Comparison of ENCODE assay signal across 21 cellular contexts in the genomic region with DNA sequence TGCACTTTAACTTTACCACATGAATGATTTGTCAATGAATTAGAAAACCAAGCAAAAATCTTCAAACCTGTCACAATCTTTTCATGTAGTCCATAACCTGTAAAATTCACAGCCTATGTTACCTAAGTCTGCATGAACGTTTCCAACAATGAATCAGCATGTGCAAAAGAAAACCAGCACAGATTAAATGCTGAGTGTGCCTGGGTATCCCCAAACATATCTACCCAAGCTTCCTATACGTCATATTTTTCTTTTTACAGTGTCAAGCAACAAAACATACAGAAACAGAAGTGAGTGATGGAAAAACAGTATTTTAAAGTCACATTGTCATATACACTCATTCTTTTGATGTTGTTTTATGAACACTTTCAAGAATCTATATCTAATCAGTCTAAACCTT.
DNase-seq lines count a peak whose midpoint lies in the region; ATAC-seq, FAIRE-seq and TF ChIP-seq lines count a peak whose summit lies in the region.
"Had no signal": no experiment of that assay in that cellular context is flagged by ENCODE, and none has a peak within 500 bp of the region (broad histone marks: within the 10 kb centered on the region; RNA-seq: fewer than 3 reads in every experiment).

No MANE protein-coding gene starts in this region.

- H3K9me3 ChIP-seq in mammary epithelial cell (replicated peaks; ENCODE audit: insufficient read depth, low read length) (no peaks in the 10 kb centered on the region), PC-3 (ENCODE audit: low read length) (no peaks in the 10 kb centered on the region), endothelial cell of umbilical vein (replicated peaks; ENCODE audit: control insufficient read depth, insufficient read depth, low read length) (no peaks in the 10 kb centered on the region), osteoblast (ENCODE audit: low read depth, low read length) (no peaks in the 10 kb centered on the region), mucosa of descending colon (no peaks in the 10 kb centered on the region)
- H3K9me3 ChIP-seq: HAP-1 had no signal

- H3K4me3 Mint-ChIP-seq in MCF 10A (ENCODE audit: unreplicated experiment) = no peak overlapping the region
- H3K4me3 Mint-ChIP-seq: CD14-positive monocyte; CD8-positive, alpha-beta T cell; HFFc6 had no signal

- H3K4me1 Mint-ChIP-seq in MCF 10A (ENCODE audit: insufficient read depth, unreplicated experiment) = no peaks in the 10 kb centered on the region
- H3K4me1 Mint-ChIP-seq: CD14-positive monocyte had no signal

- H3K27me3 ChIP-seq in mammary epithelial cell (ENCODE audit: insufficient read depth, low read length) = no peaks in the 10 kb centered on the region
- no peaks in the 10 kb centered on the region for H3K27me3 ChIP-seq in PC-3 (ENCODE audit: low read length)
- no peaks in the 10 kb centered on the region for H3K27me3 ChIP-seq in endothelial cell of umbilical vein (ENCODE audit: control insufficient read depth in 2 of 2, insufficient read depth in 2 of 2, low read length in 2 of 2)
- H3K27me3 ChIP-seq in osteoblast (ENCODE audit: insufficient read depth, low read length) = no peaks in the 10 kb centered on the region

- DNase-seq in mammary epithelial cell (no peak), MCF 10A (ENCODE audit: unreplicated experiment) (no peak), PC-3 (no peak), endothelial cell of umbilical vein (ENCODE audit: low read depth, low spot score) (no peak), osteoblast (ENCODE audit: insufficient read length, low spot score, missing footprints) (no peak), GF-D8 (lab: John Stamatoyannopoulos, UW) (no peak), mucosa of descending colon (no peak), OCI-M2 (lab: John Stamatoyannopoulos, UW; ENCODE audit: unreplicated experiment) (no peak)
- DNase-seq: CD8-positive, alpha-beta T cell; COR-L47; DMS153; DMS79 treated with DMSO at 0.1 percent for 48 hours; EL; HFFc6 had no signal

- in situ Hi-C loops in mammary epithelial cell (cut with MboI; ENCODE audit: low sequenced_read_pairs in 2 of 2) = no loop called here

- POLR2A ChIA-PET in MCF 10A (lab: Yijun Ruan, JAX) (no interaction called here), PC-3 (lab: Charles Lee; ENCODE audit: unreplicated experiment) (no interaction called here), endothelial cell of umbilical vein (lab: Charles Lee) (interaction anchor here (0.6 kb wide), 1 partner anchor 80 kb away, joined by 3 read pairs; no protein-coding TSS in a partner anchor)

- H3K79me2 ChIP-seq in mammary epithelial cell (ENCODE audit: insufficient read depth, low read length) = no peaks in the 10 kb centered on the region
- H3K79me2 ChIP-seq in PC-3 (ENCODE audit: low read length) = no peaks in the 10 kb centered on the region
- no peaks in the 10 kb centered on the region for H3K79me2 ChIP-seq in endothelial cell of umbilical vein (ENCODE audit: control insufficient read depth, insufficient read depth, low read length)
- no peaks in the 10 kb centered on the region for H3K79me2 ChIP-seq in osteoblast (ENCODE audit: insufficient read depth, low read length)

- H3K9me2 ChIP-seq in PC-3 (replicated peaks; ENCODE audit: low read length) = no peaks in the 10 kb centered on the region

- CTCF ChIA-PET in mammary epithelial cell (lab: Charles Lee; ENCODE audit: low non-redundant PET) (no interaction called here), MCF 10A (lab: Yijun Ruan, JAX) (interaction anchor here (0.5 to 0.7 kb wide), 2 partner anchors 21 to 552 kb away, joined by 3 read pairs; no protein-coding TSS in a partner anchor), PC-3 (lab: Charles Lee) (no interaction called here), endothelial cell of umbilical vein (lab: Charles Lee) (interaction anchor here (1.0 kb wide), 2 partner anchors 13 to 259 kb away, joined by 3 to 4 read pairs; no protein-coding TSS in a partner anchor)

- dilution Hi-C loops in mammary epithelial cell (cut with HindIII; ENCODE audit: low sequenced_read_pairs) = no loop called here
- dilution Hi-C loops in endothelial cell of umbilical vein (cut with MboI; ENCODE audit: extremely low pct_ligation_motif_present, low sequenced_read_pairs) = no loop called here

- ATAC-seq in PC-3 (no peak), mucosa of descending colon (no peak)
- ATAC-seq: CD8-positive, alpha-beta T cell had no signal

- H3K27ac Mint-ChIP-seq in MCF 10A (ENCODE audit: low read depth, unreplicated experiment) = no peak overlapping the region
- H3K27ac Mint-ChIP-seq: CD14-positive monocyte; CD8-positive, alpha-beta T cell; HFFc6 had no signal

- TF ChIP-seq CTCF in mammary epithelial cell (conservative IDR thresholded peaks at IDR 0.05 in 1 of 2, IDR thresholded peaks at IDR 0.05 in 1 of 2; ENCODE audit: extremely low read depth in 1 of 2, insufficient read depth in 1 of 2, low read depth in 1 of 2, low read length in 2 of 2) (no peak), MCF 10A (IDR thresholded peaks at IDR 0.05; ENCODE audit: unreplicated experiment) (no peak), PC-3 (conservative IDR thresholded peaks at IDR 0.05; ENCODE audit: low read depth, low read length) (no peak), endothelial cell of umbilical vein (IDR thresholded peaks at IDR 0.05; ENCODE audit: extremely low read depth in 1 of 2, insufficient read depth in 1 of 2, low read depth in 1 of 2, low read length in 2 of 2) (no peak), osteoblast (IDR thresholded peaks at IDR 0.05; ENCODE audit: extremely low read depth, low read depth, low read length) (no peak), mucosa of descending colon (IDR thresholded peaks at IDR 0.05) (no peak)

- no peak overlapping the region for H3K9ac ChIP-seq in mammary epithelial cell (ENCODE audit: insufficient read depth, low read length)
- no peak overlapping the region; the same call in 1 of the 2 replicates for H3K9ac ChIP-seq in PC-3 (ENCODE audit: low read length)
- no peak overlapping the region for H3K9ac ChIP-seq in endothelial cell of umbilical vein (replicated peaks; ENCODE audit: extremely low read depth, insufficient read depth, low read length)

- H3F3A ChIP-seq in PC-3 (ENCODE audit: low read length, unreplicated experiment) = no peaks in the 10 kb centered on the region

- peak; percentile 24 for FAIRE-seq in endothelial cell of umbilical vein (lab: Jason Lieb, UNC)
- FAIRE-seq: D721Med, G401.6, H1 had no signal

- no peaks in the 10 kb centered on the region for H3K36me3 Mint-ChIP-seq in MCF 10A (ENCODE audit: insufficient read depth, unreplicated experiment)
- H3K36me3 Mint-ChIP-seq: CD14-positive monocyte; CD8-positive, alpha-beta T cell had no signal

- 91% methylated on average over 2 of the region's 2 CpGs for WGBS in mammary epithelial cell (ENCODE audit: low coverage, missing lambda C conversion rate)

- H3K4me2 ChIP-seq in mammary epithelial cell (ENCODE audit: insufficient read depth, low read depth, low read length) (no peak overlapping the region), PC-3 (ENCODE audit: low read length) (no peak overlapping the region), endothelial cell of umbilical vein (ENCODE audit: insufficient read depth, low read length) (no peak overlapping the region), osteoblast (ENCODE audit: insufficient read depth, low read length) (no peak overlapping the region)

- no peak for TF ChIP-seq POLR2A in endothelial cell of umbilical vein (IDR thresholded peaks at IDR 0.05; ENCODE audit: low read depth, low read length)

- H4K20me1 ChIP-seq in mammary epithelial cell (ENCODE audit: insufficient read depth, low read length) = no peaks in the 10 kb centered on the region
- no peaks in the 10 kb centered on the region for H4K20me1 ChIP-seq in PC-3 (ENCODE audit: low read length)
- H4K20me1 ChIP-seq in endothelial cell of umbilical vein (replicated peaks; ENCODE audit: control insufficient read depth, extremely low read depth, insufficient read depth, low read length) = no peaks in the 10 kb centered on the region
- H4K20me1 ChIP-seq in osteoblast (ENCODE audit: insufficient read depth, low read length) = no peaks in the 10 kb centered on the region

- no TSS peak for BruUV-seq in mammary epithelial cell (replicated peaks; lab: Mats Ljungman, UMichigan)
- no TSS peak for BruUV-seq in MCF 10A (replicated peaks; lab: Mats Ljungman, UMichigan)
- BruUV-seq in PC-3 (replicated peaks; lab: Mats Ljungman, UMichigan) = no TSS peak
- no TSS peak for BruUV-seq in endothelial cell of umbilical vein (replicated peaks; lab: Mats Ljungman, UMichigan)

- no peak overlapping the region for H3K4me3 ChIP-seq in mammary epithelial cell (replicated peaks in 1 of 3; ENCODE audit: insufficient read depth in 1 of 3, low read depth in 2 of 3, low read length in 3 of 3)
- H3K4me3 ChIP-seq in PC-3 (ENCODE audit: low read length) = no peak overlapping the region
- no peak overlapping the region for H3K4me3 ChIP-seq in endothelial cell of umbilical vein (replicated peaks in 1 of 3; ENCODE audit: insufficient read depth in 1 of 3, low read depth in 1 of 3, low read length in 3 of 3)
- H3K4me3 ChIP-seq in osteoblast (ENCODE audit: insufficient read depth, low read length) = no peak overlapping the region
- H3K4me3 ChIP-seq in mucosa of descending colon = no peak overlapping the region
- H3K4me3 ChIP-seq: HAP-1 had no signal

- H3K9me3 Mint-ChIP-seq in MCF 10A (ENCODE audit: unreplicated experiment) = no peaks in the 10 kb centered on the region

- intact Hi-C loops in mammary epithelial cell (cut with micrococcal nuclease) (no loop called here), MCF 10A (cut with micrococcal nuclease) (no loop called here), PC-3 (cut with micrococcal nuclease) (loop anchor here (10.0 kb wide), 1 partner anchor 176 kb away; no protein-coding TSS in a partner anchor), endothelial cell of umbilical vein (cut with micrococcal nuclease) (no loop called here), mucosa of descending colon (cut with DNase I, micrococcal nuclease) (no loop called here)

- H2AFZ ChIP-seq in mammary epithelial cell (ENCODE audit: low read depth, low read length) (peak overlapping the region; percentile 41), PC-3 (ENCODE audit: low read length) (no peak overlapping the region), endothelial cell of umbilical vein (ENCODE audit: low read depth, low read length) (no peak overlapping the region), osteoblast (ENCODE audit: low read length) (peak overlapping the region; percentile 32)

- H3K27ac ChIP-seq in mammary epithelial cell (ENCODE audit: insufficient read depth, low read depth, low read length) (no peak overlapping the region), PC-3 (ENCODE audit: low read length) (peak overlapping the region; percentile 30; the same call in 1 of the 2 replicates), endothelial cell of umbilical vein (ENCODE audit: insufficient read depth, low read depth, low read length) (no peak overlapping the region), osteoblast (ENCODE audit: low read depth, low read length) (no peak overlapping the region)
- H3K27ac ChIP-seq: 22Rv1, HL-60 had no signal

- H3K36me3 ChIP-seq in mammary epithelial cell (ENCODE audit: insufficient read depth, low read length) (no peaks in the 10 kb centered on the region), PC-3 (ENCODE audit: low read depth, low read length) (no peaks in the 10 kb centered on the region), endothelial cell of umbilical vein (ENCODE audit: control insufficient read depth in 2 of 2, extremely low read depth in 1 of 2, insufficient read depth in 2 of 2, low read length in 2 of 2) (no peaks in the 10 kb centered on the region), osteoblast (ENCODE audit: insufficient read depth, low read length) (no peaks in the 10 kb centered on the region), mucosa of descending colon (ENCODE audit: low read depth) (no peaks in the 10 kb centered on the region)
- H3K36me3 ChIP-seq: HAP-1 had no signal

- H3K4me1 ChIP-seq in mammary epithelial cell (ENCODE audit: insufficient read depth, low read length) (no peaks in the 10 kb centered on the region), PC-3 (ENCODE audit: insufficient read depth, low read length) (peaks cover 12% of the 10 kb centered on the region), endothelial cell of umbilical vein (ENCODE audit: control insufficient read depth, extremely low read depth, insufficient read depth, low read length) (peaks cover 4% of the 10 kb centered on the region), osteoblast (ENCODE audit: insufficient read depth, low read length) (peaks cover 7% of the 10 kb centered on the region), mucosa of descending colon (ENCODE audit: low read depth) (no peaks in the 10 kb centered on the region)

- H3K27me3 Mint-ChIP-seq in MCF 10A (ENCODE audit: insufficient read depth, unreplicated experiment) = no peaks in the 10 kb centered on the region

- H3K9me1 ChIP-seq in endothelial cell of umbilical vein (replicated peaks; ENCODE audit: control insufficient read depth, extremely low read depth, insufficient read depth, low read length) = no peaks in the 10 kb centered on the region

Comparison
In these comparisons a context has a peak if more than half of its experiments do, and no peak if none do; other contexts are left out.
1. CTCF ChIA-PET loops: an anchor here in MCF 10A (0.5 to 0.7 kb wide) and endothelial cell of umbilical vein (1.0 kb wide); none called in mammary epithelial cell and PC-3.
2. H2AFZ ChIP-seq: peak in mammary epithelial cell (single experiment) and osteoblast (single experiment); none in PC-3 (single experiment) and endothelial cell of umbilical vein (single experiment).